In the genomic region with DNA sequence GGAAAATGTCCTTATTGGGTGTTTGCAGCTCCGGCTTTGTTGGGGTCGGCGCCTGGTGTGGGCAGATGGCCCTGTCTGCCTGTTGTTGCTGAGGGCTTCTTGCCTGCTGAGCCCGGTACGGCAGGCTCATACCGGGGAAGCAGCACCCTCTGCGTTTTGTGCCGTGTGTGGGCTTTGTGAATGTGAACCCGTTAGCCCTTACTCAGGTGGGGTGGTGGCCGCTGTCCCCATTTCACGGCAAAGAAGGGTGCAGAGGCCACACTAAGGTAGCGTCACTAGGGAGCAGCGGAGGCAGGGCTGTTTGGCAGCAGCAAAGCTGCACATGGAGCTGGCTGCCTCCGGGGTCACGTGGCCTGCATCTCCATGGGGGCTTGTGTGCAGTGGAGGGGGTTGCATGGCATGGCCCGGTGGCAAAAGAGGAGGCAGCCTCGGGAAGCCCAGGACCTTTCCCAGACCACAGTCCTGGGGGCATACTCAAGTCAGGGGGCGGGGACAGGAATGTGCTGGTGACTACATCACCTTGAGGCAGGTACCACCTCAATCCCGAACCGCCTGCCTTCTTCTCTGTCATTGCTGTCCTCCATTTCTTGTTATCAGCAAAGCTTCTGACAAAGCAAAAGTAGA, we compare ENCODE assay signal across 14 cellular contexts. TPM values are rescaled to one million over a fixed set of nuclear protein-coding genes. Genes with fewer than 3 reads are reported as not detected.
DNase-seq lines count a peak whose midpoint lies in the region; ATAC-seq and TF ChIP-seq lines count a peak whose summit lies in the region.
"Had no signal": no experiment of that assay in that cellular context is flagged by ENCODE, and none has a peak within 500 bp of the region (broad histone marks: within the 10 kb centered on the region; RNA-seq: fewer than 3 reads in every experiment).

No MANE protein-coding gene starts in this region.

- RAD21 ChIA-PET in HCT116 (lab: Charles Lee; ENCODE audit: low non-redundant PET in 1 of 2, low total read pairs in 2 of 2, uncharacterized antibody in 2 of 2, unreplicated experiment in 2 of 2), result interaction anchor here in 1 of 2 experiments (1.0 kb wide), 1 partner anchor 20 kb away, joined by 3 read pairs; no protein-coding TSS in a partner anchor

- no peak overlapping the region for H3K4me3 ChIP-seq in HCT116 (replicated peaks in 1 of 2; ENCODE audit: low read depth in 1 of 2, low read length in 2 of 2)
- H3K4me3 ChIP-seq in Peyer's patch, result no peak overlapping the region

- H3K27me3 Mint-ChIP-seq in glutamatergic neuron (ENCODE audit: unreplicated experiment) (peaks cover 18% of the 10 kb centered on the region), progenitor cell of endocrine pancreas (no peaks in the 10 kb centered on the region)
- H3K27me3 Mint-ChIP-seq: CD4-positive, CD25-positive, alpha-beta regulatory T cell; stimulated activated naive CD8-positive, alpha-beta T cell treated with anti-CD3 and anti-CD28 coated beads, Interleukin-15, Interleukin-2, amounts not matched to agents 100 ng/mL and 50 ng/mL, for 24 hours had no signal

- H3K4me3 Mint-ChIP-seq in glutamatergic neuron (ENCODE audit: unreplicated experiment), result peak overlapping the region; percentile 61
- H3K4me3 Mint-ChIP-seq in progenitor cell of endocrine pancreas (ENCODE audit: low read depth), result no peak overlapping the region
- H3K4me3 Mint-ChIP-seq: activated CD4-positive, alpha-beta T cell treated with anti-CD3 and anti-CD28 coated beads, Interleukin-2, amount 10 ng/mL, durations not matched to agents 24 days and 14 days; CD4-positive, CD25-positive, alpha-beta regulatory T cell; stimulated activated naive CD8-positive, alpha-beta T cell treated with anti-CD3 and anti-CD28 coated beads, Interleukin-15, Interleukin-2, amounts not matched to agents 100 ng/mL and 50 ng/mL, for 24 hours had no signal

- H3K9me3 Mint-ChIP-seq in glutamatergic neuron (ENCODE audit: unreplicated experiment) (peaks cover 21% of the 10 kb centered on the region), progenitor cell of endocrine pancreas (ENCODE audit: low read depth) (no peaks in the 10 kb centered on the region)
- H3K9me3 Mint-ChIP-seq: activated CD4-positive, alpha-beta T cell treated with anti-CD3 and anti-CD28 coated beads, Interleukin-2, amount 10 ng/mL, durations not matched to agents 24 days and 14 days; CD4-positive, CD25-positive, alpha-beta regulatory T cell; stimulated activated naive CD8-positive, alpha-beta T cell treated with anti-CD3 and anti-CD28 coated beads, Interleukin-15, Interleukin-2, amounts not matched to agents 100 ng/mL and 50 ng/mL, for 24 hours had no signal

- TF ChIP-seq POLR2A in HCT116 (IDR thresholded peaks at IDR 0.05; ENCODE audit: borderline replicate concordance, extremely low read depth, insufficient read depth, insufficient read length) (no peak), Peyer's patch (IDR thresholded peaks at IDR 0.05) (no peak)

- no peak overlapping the region for H2AFZ ChIP-seq in HCT116 (ENCODE audit: low read depth, low read length, poor library complexity, severe bottlenecking)

- peak overlapping the region; percentile 73 for H3K4me2 ChIP-seq in HCT116 (ENCODE audit: low read length)

- DNase-seq in HCT116 (ENCODE audit: low read depth, low spot score) (no peak), RWPE1 (ENCODE audit: low spot score) (no peak), glutamatergic neuron (peak; percentile 78), progenitor cell of endocrine pancreas (ENCODE audit: low spot score, unreplicated experiment) (no peak), Peyer's patch (no peak), NCI-H1417 treated with DMSO at 0.1 percent for 48 hours (lab: John Stamatoyannopoulos, UW) (no peak), NCI-H146 (lab: John Stamatoyannopoulos, UW) (no peak)
- DNase-seq: activated CD4-positive, alpha-beta T cell treated with anti-CD3 and anti-CD28 coated beads, Interleukin-2, amount 10 ng/mL, durations not matched to agents 24 days and 14 days; activated T-cell treated with anti-CD3 and anti-CD28 coated beads, Interleukin-2, amount 50 U/mL, for 1 hour; CD4-positive, CD25-positive, alpha-beta regulatory T cell; NCI-H1105 treated with DMSO at 0.1 percent for 48 hours had no signal

- H3K9me3 ChIP-seq in HCT116 (ENCODE audit: control insufficient read depth in 1 of 2, insufficient read depth in 1 of 2, low read depth in 1 of 2, low read length in 2 of 2), result no peaks in the 10 kb centered on the region
- H3K9me3 ChIP-seq in Peyer's patch, result no peaks in the 10 kb centered on the region

- BruUV-seq in HCT116 (replicated peaks; lab: Mats Ljungman, UMichigan), result no TSS peak

- ATAC-seq in HCT116 (no peak), GM21526 (IDR thresholded peaks at IDR 0.05; ENCODE audit: low FRiP score, unreplicated experiment) (no peak)
- ATAC-seq: Right ventricle myocardium inferior had no signal

- CTCF ChIA-PET in HCT116 (lab: Charles Lee) (no interaction called here), RWPE1 (lab: Yijun Ruan, JAX) (no interaction called here)

- intact Hi-C loops in HCT116 (cut with micrococcal nuclease), result loop anchor here (5.0 kb wide), 1 partner anchor 47 kb away; the partner anchor contains the start of gene PTK7

- H3K4me1 ChIP-seq in HCT116 (ENCODE audit: control insufficient read depth in 1 of 2, insufficient read depth in 2 of 2, low read length in 2 of 2) (peaks cover 76 to 83% of the 10 kb centered on the region in 2 experiments), Peyer's patch (no peaks in the 10 kb centered on the region)

- no peak for TF ChIP-seq CTCF in HCT116 (IDR thresholded peaks at IDR 0.05 in 2 of 3, conservative IDR thresholded peaks at IDR 0.05 in 1 of 3; ENCODE audit: borderline replicate concordance in 1 of 3, insufficient read depth in 1 of 3, low read depth in 2 of 3, low read length in 2 of 3)
- no peak for TF ChIP-seq CTCF in RWPE1 (conservative IDR thresholded peaks at IDR 0.05; ENCODE audit: low read depth)
- no peak for TF ChIP-seq CTCF in glutamatergic neuron (IDR thresholded peaks at IDR 0.05; ENCODE audit: partially characterized antibody, unreplicated experiment)
- no peak for TF ChIP-seq CTCF in progenitor cell of endocrine pancreas (IDR thresholded peaks at IDR 0.05; ENCODE audit: unreplicated experiment)
- TF ChIP-seq CTCF in Peyer's patch (IDR thresholded peaks at IDR 0.05), result no peak

- H3K79me2 ChIP-seq in HCT116 (ENCODE audit: insufficient read depth, low read length), result peaks cover 58% of the 10 kb centered on the region

- H3K36me3 ChIP-seq in HCT116 (ENCODE audit: control insufficient read depth in 1 of 2, insufficient read depth in 2 of 2, low read length in 2 of 2) (no peaks in the 10 kb centered on the region), Peyer's patch (no peaks in the 10 kb centered on the region)

- H3K9ac ChIP-seq in HCT116 (ENCODE audit: low read length), result no peak overlapping the region

- TF ChIP-seq RAD21 in HCT116 (IDR thresholded peaks at IDR 0.05; ENCODE audit: low read depth), result no peak

- peaks cover 47% of the 10 kb centered on the region for H3K4me1 Mint-ChIP-seq in glutamatergic neuron (ENCODE audit: low read depth, unreplicated experiment)
- H3K4me1 Mint-ChIP-seq in progenitor cell of endocrine pancreas (ENCODE audit: low read depth), result peaks cover 4% of the 10 kb centered on the region
- H3K4me1 Mint-ChIP-seq: activated CD4-positive, alpha-beta T cell treated with anti-CD3 and anti-CD28 coated beads, Interleukin-2, amount 10 ng/mL, durations not matched to agents 24 days and 14 days; CD4-positive, CD25-positive, alpha-beta regulatory T cell had no signal

- no peaks in the 10 kb centered on the region; the same call in 1 of the 2 replicates for H4K20me1 ChIP-seq in HCT116 (ENCODE audit: insufficient read depth)

- H3K9me2 ChIP-seq in HCT116 (ENCODE audit: insufficient read depth), result no peaks in the 10 kb centered on the region

- H3K27ac Mint-ChIP-seq in glutamatergic neuron (ENCODE audit: unreplicated experiment) (peak overlapping the region; percentile 99), progenitor cell of endocrine pancreas (peak overlapping the region; percentile 41)
- H3K27ac Mint-ChIP-seq: activated CD4-positive, alpha-beta T cell treated with anti-CD3 and anti-CD28 coated beads, Interleukin-2, amount 10 ng/mL, durations not matched to agents 24 days and 14 days; CD4-positive, CD25-positive, alpha-beta regulatory T cell; stimulated activated naive CD8-positive, alpha-beta T cell treated with anti-CD3 and anti-CD28 coated beads, Interleukin-15, Interleukin-2, amounts not matched to agents 100 ng/mL and 50 ng/mL, for 24 hours had no signal

- no peak overlapping the region; the same call in 1 of the 2 replicates for H3K27ac ChIP-seq in HCT116 (ENCODE audit: low read depth, low read length)
- peak overlapping the region; percentile 87; the same call in 1 of the 2 replicates for H3K27ac ChIP-seq in RWPE1
- H3K27ac ChIP-seq in Peyer's patch, result no peak overlapping the region

- H3K27me3 ChIP-seq in HCT116 (ENCODE audit: insufficient read depth, low read length) (no peaks in the 10 kb centered on the region), Peyer's patch (no peaks in the 10 kb centered on the region)

- H3K36me3 Mint-ChIP-seq in glutamatergic neuron (ENCODE audit: unreplicated experiment), result no peaks in the 10 kb centered on the region
- no peaks in the 10 kb centered on the region for H3K36me3 Mint-ChIP-seq in progenitor cell of endocrine pancreas (ENCODE audit: insufficient read depth)
- H3K36me3 Mint-ChIP-seq: CD4-positive, CD25-positive, alpha-beta regulatory T cell had no signal

- POLR2A ChIA-PET in HCT116 (lab: Charles Lee) (no interaction called here), RWPE1 (lab: Yijun Ruan, JAX; ENCODE audit: low non-redundant PET) (interaction anchor here (0.6 kb wide), 1 partner anchor 11 kb away, joined by 6 read pairs; no protein-coding TSS in a partner anchor)

RNA-seq across cellular contexts. Expression of gene SRF, which starts 47.3 kb away (rescaled TPM):
- 28.1 TPM for total RNA-seq in HCT116 (2021; ENCODE audit: unreplicated experiment)
- polyA plus RNA-seq in HCT116 (2012), result 28.0 and 36.9 TPM in 2 replicates
- total RNA-seq in glutamatergic neuron (ENCODE audit: unreplicated experiment), result 20.7 TPM
- 29.1 and 30.3 TPM in 2 replicates for total RNA-seq in progenitor cell of endocrine pancreas
- 10 to 100 TPM; 23.1 to 29.7 (median 26.4) TPM for total RNA-seq in Peyer's patch

RNA-seq across cellular contexts. Expression of gene PTK7, which starts 47.7 kb away (rescaled TPM):
- total RNA-seq in HCT116 (2021; ENCODE audit: unreplicated experiment) (105 TPM), glutamatergic neuron (ENCODE audit: unreplicated experiment) (166 TPM), progenitor cell of endocrine pancreas (141 and 142 TPM in 2 replicates), Peyer's patch (10 to 100 TPM in 3 of 4 donors, 1 to 10 TPM in 1; 4.4 to 22.3 (median 18.3) TPM)
- 101 and 106 TPM in 2 replicates for polyA plus RNA-seq in HCT116 (2012)

RNA-seq across cellular contexts. Expression of gene CUL9, which starts 58.2 kb away (rescaled TPM):
- 36.5 TPM for total RNA-seq in HCT116 (2021; ENCODE audit: unreplicated experiment)
- 24.1 and 27.1 TPM in 2 replicates for polyA plus RNA-seq in HCT116 (2012)
- total RNA-seq in glutamatergic neuron (ENCODE audit: unreplicated experiment), result 51.6 TPM
- total RNA-seq in progenitor cell of endocrine pancreas, result 57.0 and 61.1 TPM in 2 replicates
- 100 to 1,000 TPM in 1 of 4 donors, 10 to 100 TPM in 3; 55.5 to 114 (median 85.5) TPM for total RNA-seq in Peyer's patch
